Comparison of ENCODE assay signal across 11 cellular contexts in the genomic region with DNA sequence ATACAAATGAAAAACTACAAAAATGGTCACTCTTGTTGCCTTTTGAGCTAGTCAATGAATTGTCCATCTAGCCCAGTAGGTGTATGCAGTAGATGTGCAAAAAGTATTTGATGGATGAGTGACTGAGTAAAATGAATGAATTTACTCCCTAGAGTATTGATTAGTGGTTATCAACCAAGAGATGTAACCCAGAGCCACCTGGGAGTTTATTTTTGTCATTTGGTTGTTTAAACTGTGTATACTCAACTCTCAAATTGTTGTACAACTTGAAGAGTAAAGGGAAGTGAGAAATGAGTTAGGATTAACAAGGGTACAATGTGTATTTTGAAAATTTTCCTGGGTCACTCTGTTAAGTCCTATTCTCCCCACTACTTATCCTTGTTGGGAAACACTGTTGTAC.
"Had no signal": no experiment of that assay in that cellular context is flagged by ENCODE, and none has a peak within 500 bp of the region (broad histone marks: within the 10 kb centered on the region; RNA-seq: fewer than 3 reads in every experiment).

No MANE protein-coding gene starts in this region.

- H3K4me2 ChIP-seq: GM23338 had no signal

- H3K4me3 ChIP-seq: GM23248, GM23338, HAP-1 had no signal

- H3K27ac ChIP-seq: GM23248 had no signal

- H3K27ac Mint-ChIP-seq: GM23338, H9, HFFc6 had no signal

- FAIRE-seq: H1, H54 had no signal

- H3K4me1 ChIP-seq: HAP-1 had no signal

- ATAC-seq: GM23338, HCT116 had no signal

- H3K4me3 Mint-ChIP-seq: GM23338, H9, HFFc6 had no signal

- H3K9ac ChIP-seq: GM23248 had no signal

- DNase-seq: GM23248, GOT3, H7, H9, HCEC 1CT, HFFc6 had no signal

- H2AFZ ChIP-seq: GM23248, GM23338 had no signal

- H3K9me3 ChIP-seq: HAP-1 had no signal

- H3K36me3 ChIP-seq: HAP-1 had no signal

- H3K9me3 Mint-ChIP-seq: H9, HFFc6 had no signal
